28 cellular contexts compared by ENCODE assay signal in genomic region chr7:91033574-91033973, GRCh38.
DNase-seq lines count a peak whose midpoint lies in the region; ATAC-seq, FAIRE-seq and TF ChIP-seq lines count a peak whose summit lies in the region.
"Had no signal": no experiment of that assay in that cellular context is flagged by ENCODE, and none has a peak within 500 bp of the region (broad histone marks: within the 10 kb centered on the region; RNA-seq: fewer than 3 reads in every experiment).

No MANE protein-coding gene starts in this region.

- H3K27ac Mint-ChIP-seq in brain, result peak overlapping the region in 3 of 5 experiments; percentile 4 to 51 (median 47)
- no peak overlapping the region for H3K27ac Mint-ChIP-seq in activated naive CD4-positive, alpha-beta T cell treated with anti-CD3 and anti-CD28 coated beads, Interleukin-2, amount 10 ng/mL, durations not matched to agents 7 days and 5 days
- H3K27ac Mint-ChIP-seq: CD4-positive, alpha-beta T cell; IgD-negative memory B cell; immature natural killer cell had no signal

- H3K4me1 ChIP-seq in pancreas, result peaks cover 0 to 10% (median 9%) of the 10 kb centered on the region in 3 donors
- H3K4me1 ChIP-seq: gastroesophageal sphincter, SJSA1 had no signal

- H3K4me1 Mint-ChIP-seq in brain, result peaks cover 42% of the 10 kb centered on the region
- H3K4me1 Mint-ChIP-seq in activated naive CD4-positive, alpha-beta T cell treated with anti-CD3 and anti-CD28 coated beads, Interleukin-2, amount 10 ng/mL, durations not matched to agents 7 days and 5 days, result no peaks in the 10 kb centered on the region
- H3K4me1 Mint-ChIP-seq: central memory CD8-positive, alpha-beta T cell; immature natural killer cell had no signal

- CTCF ChIA-PET in activated naive CD4-positive, alpha-beta T cell treated with anti-CD3 and anti-CD28 coated beads, Interleukin-2, amount 10 ng/mL, durations not matched to agents 7 days and 5 days (lab: Charles Lee), result interaction anchor here (0.6 kb wide), 1 partner anchor 179 kb away, joined by 3 read pairs; no protein-coding TSS in a partner anchor

- TF ChIP-seq CTCF in brain (conservative IDR thresholded peaks at IDR 0.05) (no peak), pancreas (IDR thresholded peaks at IDR 0.05) (no peak)

- no peaks in the 10 kb centered on the region for H3K36me3 ChIP-seq in pancreas
- H3K36me3 ChIP-seq: gastroesophageal sphincter, neutrophil, SJSA1, thoracic aorta had no signal

- H3K4me3 Mint-ChIP-seq in brain, result no peak overlapping the region
- no peak overlapping the region for H3K4me3 Mint-ChIP-seq in activated naive CD4-positive, alpha-beta T cell treated with anti-CD3 and anti-CD28 coated beads, Interleukin-2, amount 10 ng/mL, durations not matched to agents 7 days and 5 days
- H3K4me3 Mint-ChIP-seq: CD4-positive, alpha-beta T cell; central memory CD8-positive, alpha-beta T cell; IgD-negative memory B cell; immature natural killer cell had no signal

- peaks cover 11% of the 10 kb centered on the region for H3K36me3 Mint-ChIP-seq in brain
- H3K36me3 Mint-ChIP-seq in activated naive CD4-positive, alpha-beta T cell treated with anti-CD3 and anti-CD28 coated beads, Interleukin-2, amount 10 ng/mL, durations not matched to agents 7 days and 5 days, result no peaks in the 10 kb centered on the region
- H3K36me3 Mint-ChIP-seq: immature natural killer cell had no signal

- no peak overlapping the region for H3K4me3 ChIP-seq in pancreas
- H3K4me3 ChIP-seq: gastroesophageal sphincter, GM23248, SJSA1, skin epidermis, thoracic aorta had no signal

- no peak overlapping the region for H3K27ac ChIP-seq in pancreas
- H3K27ac ChIP-seq: 22Rv1, gastroesophageal sphincter, GM23248, neutrophil, SJSA1, skin epidermis, thoracic aorta had no signal

- intact Hi-C loops in pancreas (cut with DNase I), result loop anchor here in 1 of 3 donors (10.0 kb wide), 2 partner anchors 329 to 579 kb away; no protein-coding TSS in a partner anchor

- peak; percentile 9 to 42 (median 32) for ATAC-seq in pancreas
- no peak for ATAC-seq in activated CD4-positive, CD25-positive, alpha-beta regulatory T cell treated with anti-CD3 and anti-CD28 coated beads, Interleukin-2, amount 50 U/mL, for 24 hours
- ATAC-seq in HG03439 (IDR thresholded peaks at IDR 0.05; ENCODE audit: unreplicated experiment), result no peak
- ATAC-seq: gastroesophageal sphincter; stimulated activated naive CD8-positive, alpha-beta T cell treated with anti-CD3 and anti-CD28 coated beads, Interleukin-15, Interleukin-2, amounts not matched to agents 100 U/mL and 50 U/mL, for 24 hours had no signal

- H3K9me3 ChIP-seq in pancreas, result no peaks in the 10 kb centered on the region
- H3K9me3 ChIP-seq: gastroesophageal sphincter, neutrophil, SJSA1, thoracic aorta had no signal

- peaks cover 0 to 4% (median 0%) of the 10 kb centered on the region in 5 experiments for H3K9me3 Mint-ChIP-seq in brain
- no peaks in the 10 kb centered on the region for H3K9me3 Mint-ChIP-seq in activated naive CD4-positive, alpha-beta T cell treated with anti-CD3 and anti-CD28 coated beads, Interleukin-2, amount 10 ng/mL, durations not matched to agents 7 days and 5 days
- H3K9me3 Mint-ChIP-seq: CD4-positive, alpha-beta T cell had no signal

- 15 to 19% methylated on average over 2 of the region's 2 CpGs for WGBS in pancreas, 2 donors

- no peaks in the 10 kb centered on the region for H3K27me3 ChIP-seq in pancreas
- H3K27me3 ChIP-seq: gastroesophageal sphincter, neutrophil, SJSA1 had no signal

- peak; percentile 49 for DNase-seq in NCI-H1092 treated with DMSO at 0.1 percent for 48 hours (lab: John Stamatoyannopoulos, UW)
- no peak for DNase-seq in NCI-H1092 (lab: John Stamatoyannopoulos, UW)
- peak; percentile 27 for DNase-seq in NCI-H146 treated with DMSO at 0.1 percent for 48 hours (lab: John Stamatoyannopoulos, UW; ENCODE audit: unreplicated experiment)
- no peak for DNase-seq in pancreas
- no peak for DNase-seq in activated naive CD4-positive, alpha-beta T cell treated with anti-CD3 and anti-CD28 coated beads, Interleukin-2, amount 10 ng/mL, durations not matched to agents 7 days and 5 days
- DNase-seq: activated CD4-positive, alpha-beta T cell treated with anti-CD3 and anti-CD28 coated beads for 4 hours; activated CD8-positive, alpha-beta memory T cell treated with anti-CD3 and anti-CD28 coated beads for 24 hours; activated effector memory CD4-positive, alpha-beta T cell treated with Interleukin-2 at 50 U/mL for 16 hours; CD4-positive, alpha-beta T cell; GM23248; hippocampal formation; immature natural killer cell; mesenchymal stem cell; NCI-H1436 treated with DMSO at 0.1 percent for 48 hours; NCI-H526 treated with DMSO at 0.1 percent for 48 hours; stimulated activated naive CD8-positive, alpha-beta T cell treated with anti-CD3 and anti-CD28 coated beads, Interleukin-15, Interleukin-2, amounts not matched to agents 100 U/mL and 50 U/mL, for 24 hours; T-helper 1 cell had no signal

- FAIRE-seq in pancreas (lab: Jason Lieb, UNC), result no peak

- no peaks in the 10 kb centered on the region for H3K27me3 Mint-ChIP-seq in brain
- H3K27me3 Mint-ChIP-seq in activated naive CD4-positive, alpha-beta T cell treated with anti-CD3 and anti-CD28 coated beads, Interleukin-2, amount 10 ng/mL, durations not matched to agents 7 days and 5 days, result no peaks in the 10 kb centered on the region
- H3K27me3 Mint-ChIP-seq: CD4-positive, alpha-beta T cell; central memory CD8-positive, alpha-beta T cell; IgD-negative memory B cell had no signal

Comparison
In these comparisons a context has a peak if more than half of its experiments do, and no peak if none do; other contexts are left out.
1. DNase-seq: peak in NCI-H1092 treated with DMSO at 0.1 percent for 48 hours (single experiment) and NCI-H146 treated with DMSO at 0.1 percent for 48 hours (single experiment); none in NCI-H1092 (single experiment), pancreas (0 of 6) and activated naive CD4-positive, alpha-beta T cell treated with anti-CD3 and anti-CD28 coated beads, Interleukin-2, amount 10 ng/mL, durations not matched to agents 7 days and 5 days (single experiment).
2. ATAC-seq: peak in pancreas (4 of 4); none in activated CD4-positive, CD25-positive, alpha-beta regulatory T cell treated with anti-CD3 and anti-CD28 coated beads, Interleukin-2, amount 50 U/mL, for 24 hours (0 of 2) and HG03439 (single experiment).